In the genomic region with DNA sequence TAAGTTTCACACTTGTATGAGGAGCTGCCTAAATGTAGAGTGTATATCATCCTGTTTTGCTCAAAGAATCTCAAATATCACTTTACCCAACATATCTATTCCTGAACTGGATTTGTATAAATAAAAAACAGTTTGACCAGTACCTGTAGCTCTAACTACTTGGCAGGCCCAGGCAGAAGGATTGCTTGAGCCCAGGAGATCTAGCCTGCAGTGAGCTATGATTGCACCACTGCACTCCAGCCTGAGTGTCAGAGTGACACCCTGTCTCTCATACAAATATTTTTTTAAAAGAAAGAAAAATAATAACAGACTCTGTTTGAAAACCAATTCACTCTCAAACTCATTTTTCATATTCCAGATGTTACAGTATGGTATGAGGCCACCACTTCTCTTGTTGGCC, we compare ENCODE assay signal across 1 cellular context.
TF ChIP-seq lines count a peak whose summit lies in the region.

No MANE protein-coding gene starts in this region.

TF ChIP-seq in IMR-90, 13 proteins besides CTCF, POLR2A, EP300 and RAD21 (continued from another document):
- TF ChIP-seq, protein P1, sequence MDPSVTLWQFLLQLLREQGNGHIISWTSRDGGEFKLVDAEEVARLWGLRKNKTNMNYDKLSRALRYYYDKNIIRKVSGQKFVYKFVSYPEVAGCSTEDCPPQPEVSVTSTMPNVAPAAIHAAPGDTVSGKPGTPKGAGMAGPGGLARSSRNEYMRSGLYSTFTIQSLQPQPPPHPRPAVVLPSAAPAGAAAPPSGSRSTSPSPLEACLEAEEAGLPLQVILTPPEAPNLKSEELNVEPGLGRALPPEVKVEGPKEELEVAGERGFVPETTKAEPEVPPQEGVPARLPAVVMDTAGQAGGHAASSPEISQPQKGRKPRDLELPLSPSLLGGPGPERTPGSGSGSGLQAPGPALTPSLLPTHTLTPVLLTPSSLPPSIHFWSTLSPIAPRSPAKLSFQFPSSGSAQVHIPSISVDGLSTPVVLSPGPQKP (IDR thresholded peaks at IDR 0.05; ENCODE audit: borderline replicate concordance, low read depth, low read length): no peak
- TF ChIP-seq MAFK (IDR thresholded peaks at IDR 0.05; ENCODE audit: low read depth, low read length): no peak
- TF ChIP-seq, protein P2, sequence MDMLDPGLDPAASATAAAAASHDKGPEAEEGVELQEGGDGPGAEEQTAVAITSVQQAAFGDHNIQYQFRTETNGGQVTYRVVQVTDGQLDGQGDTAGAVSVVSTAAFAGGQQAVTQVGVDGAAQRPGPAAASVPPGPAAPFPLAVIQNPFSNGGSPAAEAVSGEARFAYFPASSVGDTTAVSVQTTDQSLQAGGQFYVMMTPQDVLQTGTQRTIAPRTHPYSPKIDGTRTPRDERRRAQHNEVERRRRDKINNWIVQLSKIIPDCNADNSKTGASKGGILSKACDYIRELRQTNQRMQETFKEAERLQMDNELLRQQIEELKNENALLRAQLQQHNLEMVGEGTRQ (IDR thresholded peaks at IDR 0.05; ENCODE audit: low read depth, low read length): no peak
- TF ChIP-seq FOS (IDR thresholded peaks at IDR 0.05; ENCODE audit: low read depth, low read length): no peak
- no peak for TF ChIP-seq CEBPB (IDR thresholded peaks at IDR 0.05; ENCODE audit: low read depth, low read length)
- TF ChIP-seq RFX5 (IDR thresholded peaks at IDR 0.05; ENCODE audit: low read depth, low read length): no peak
- TF ChIP-seq NFE2L2 (IDR thresholded peaks at IDR 0.05; ENCODE audit: low read depth, low read length): no peak
TF ChIP-seq in IMR-90: peak in this region for 0.
